ENCODE assay signal across 7 cellular contexts in genomic region chr2:10198482-10198881, GRCh38.
A peak's percentile ranks its signal among the peaks of the same experiment; 100 is the strongest.
DNase-seq lines count a peak whose midpoint lies in the region; ATAC-seq, FAIRE-seq and TF ChIP-seq lines count a peak whose summit lies in the region.
"Not testable (repeated sequence)": the region's sequence is repeated elsewhere in the genome, so short reads cannot be mapped to it uniquely, and the experiment has no call there.

No MANE protein-coding gene starts in this region.

- not testable (repeated sequence) for H3K27me3 ChIP-seq in BLaER1; K562 (ENCODE audit: control insufficient read depth in 2 of 2, insufficient read depth in 2 of 2, low read length in 2 of 2); HepG2 (ENCODE audit: control insufficient read depth in 1 of 2, insufficient read depth in 2 of 2, low read length in 2 of 2)

- CTCF ChIA-PET in HEK293 (lab: Yijun Ruan, JAX), result interaction anchor here (0.7 kb wide), 3 partner anchors 42 to 1609 kb away, joined by 3 to 5 read pairs (median 3); no protein-coding TSS in a partner anchor
- CTCF ChIA-PET in WTC11 (lab: Charles Lee); K562 (lab: Yijun Ruan, JAX; ENCODE audit: low intra/inter-chr PET ratio); HepG2 (lab: Yijun Ruan, JAX; ENCODE audit: low intra/inter-chr PET ratio, low total read pairs): not testable (repeated sequence)

- 0 out of 2 replicates have a peak overlapping the region, but pooled peaks have one; percentile 25 for H3K4me3 ChIP-seq in BLaER1
- H3K4me3 ChIP-seq in HEK293 (ENCODE audit: low read depth, low read length); K562; HepG2 (replicated peaks in 1 of 3; ENCODE audit: insufficient read depth in 1 of 3, low read depth in 2 of 3, low read length in 3 of 3): not testable (repeated sequence)

- in situ Hi-C loops in K562 (cut with MboI); HepG2 (cut with HindIII; ENCODE audit: extremely low pct_ligation_motif_present, low pct_unique_long_range_greater_than_20kb): not testable (repeated sequence)

- not testable (repeated sequence) for FAIRE-seq in K562 (lab: Jason Lieb, UNC); HepG2 (lab: Jason Lieb, UNC)

- H3K27ac Mint-ChIP-seq in WTC11, result not testable (repeated sequence)
- H3K27ac Mint-ChIP-seq in activated naive CD4-positive, alpha-beta T cell treated with anti-CD3 and anti-CD28 coated beads, Interleukin-2, amount 50 U/mL, for 72 hours, result peak overlapping the region; percentile 9 to 17
- peak overlapping the region; percentile 2 for H3K27ac Mint-ChIP-seq in progenitor cell of endocrine pancreas

- H3K9me1 ChIP-seq in K562 (ENCODE audit: control insufficient read depth, insufficient read depth, low read length), result not testable (repeated sequence)

- H3K27ac ChIP-seq in BLaER1; HEK293 (ENCODE audit: extremely low read depth, low read depth, low read length); K562 (ENCODE audit: extremely low read depth, low read depth, low read length); HepG2 (ENCODE audit: extremely low read length, insufficient read depth, low read length): not testable (repeated sequence)

- H3K4me1 ChIP-seq in BLaER1 (peaks cover 32% of the 10 kb centered on the region), HepG2 (ENCODE audit: insufficient read depth, low read length) (peaks cover 20% of the 10 kb centered on the region)
- not testable (repeated sequence) for H3K4me1 ChIP-seq in HEK293 (ENCODE audit: control insufficient read depth, insufficient read depth, low read length); K562 (replicated peaks in 1 of 2; ENCODE audit: control insufficient read depth in 2 of 2, insufficient read depth in 2 of 2, low read length in 2 of 2)

- H3K9ac ChIP-seq in BLaER1; K562 (ENCODE audit: insufficient read depth in 1 of 2, low read depth in 2 of 2, low read length in 2 of 2); HepG2 (ENCODE audit: insufficient read depth, low read depth, low read length): not testable (repeated sequence)

- BruUV-seq in K562 (replicated peaks; lab: Mats Ljungman, UMichigan); HepG2 (replicated peaks; lab: Mats Ljungman, UMichigan): not testable (repeated sequence)

- not testable (repeated sequence) for H3K27me3 Mint-ChIP-seq in WTC11 (ENCODE audit: low read depth); progenitor cell of endocrine pancreas

- not testable (repeated sequence) for TF ChIP-seq RAD21 in K562 (CRISPR knock-in tag; conservative IDR thresholded peaks at IDR 0.05 in 1 of 2, IDR thresholded peaks at IDR 0.05 in 1 of 2); HepG2 (CRISPR knock-in tag; IDR thresholded peaks at IDR 0.05)

- TF ChIP-seq POLR2A in K562 (conservative IDR thresholded peaks at IDR 0.05); HepG2 (IDR thresholded peaks at IDR 0.05; ENCODE audit: insufficient read depth in 1 of 2, low read depth in 2 of 2, low read length in 2 of 2): not testable (repeated sequence)

- intact Hi-C loops in K562 (cut with micrococcal nuclease); HepG2 (cut with micrococcal nuclease; ENCODE audit: unreplicated experiment): not testable (repeated sequence)

- not testable (repeated sequence) for TF ChIP-seq CTCF in HEK293 (tag by site-specific recombination; IDR thresholded peaks at IDR 0.05); WTC11 (IDR thresholded peaks at IDR 0.05); K562 (IDR thresholded peaks at IDR 0.05 in 2 of 3, conservative IDR thresholded peaks at IDR 0.05 in 1 of 3; ENCODE audit: insufficient read depth in 2 of 3, low read depth in 1 of 3, low read length in 3 of 3); HepG2 (CRISPR knock-in tag; IDR thresholded peaks at IDR 0.05); progenitor cell of endocrine pancreas (IDR thresholded peaks at IDR 0.05; ENCODE audit: unreplicated experiment)

- TF ChIP-seq EP300 in K562 (IDR thresholded peaks at IDR 0.05; ENCODE audit: low read length); HepG2 (IDR thresholded peaks at IDR 0.05; ENCODE audit: low read depth in 2 of 2, low read length in 2 of 2); HepG2 (CRISPR knock-in tag; IDR thresholded peaks at IDR 0.05; ENCODE audit: borderline replicate concordance): not testable (repeated sequence)

- not testable (repeated sequence) for H3K4me2 ChIP-seq in BLaER1; K562 (ENCODE audit: insufficient read depth, low read length); HepG2 (ENCODE audit: low read depth, low read length)

- not testable (repeated sequence) for H3K79me2 ChIP-seq in K562 (ENCODE audit: control insufficient read depth, insufficient read depth, low read length); HepG2 (ENCODE audit: insufficient read depth, low read length)

- H3K9me3 ChIP-seq in BLaER1, result peaks cover 27% of the 10 kb centered on the region
- not testable (repeated sequence) for H3K9me3 ChIP-seq in HEK293 (ENCODE audit: control insufficient read depth, insufficient read depth, low read depth, low read length); K562 (replicated peaks; ENCODE audit: control insufficient read depth, insufficient read depth, low read depth, low read length); HepG2 (ENCODE audit: low read length)

- not testable (repeated sequence) for H2AFZ ChIP-seq in K562 (ENCODE audit: low read depth, low read length); HepG2 (ENCODE audit: low read length)

- not testable (repeated sequence) for H3K4me1 Mint-ChIP-seq in WTC11; progenitor cell of endocrine pancreas (ENCODE audit: low read depth)

- not testable (repeated sequence) for H4K20me1 ChIP-seq in BLaER1; K562 (replicated peaks; ENCODE audit: control insufficient read depth, insufficient read depth, low read length); HepG2 (ENCODE audit: insufficient read depth, low read length)

- POLR2A ChIA-PET in HEK293 (lab: Yijun Ruan, JAX); WTC11 (lab: Charles Lee); K562 (lab: Yijun Ruan, JAX); HepG2 (lab: Yijun Ruan, JAX): not testable (repeated sequence)

- DNase-seq in WTC11 (ENCODE audit: low spot score); activated naive CD4-positive, alpha-beta T cell treated with anti-CD3 and anti-CD28 coated beads, Interleukin-2, amount 50 U/mL, for 72 hours (ENCODE audit: low spot score in 2 of 2); K562 (ENCODE audit: extremely low read depth in 1 of 4, low spot score in 3 of 4); HepG2 (ENCODE audit: low spot score); progenitor cell of endocrine pancreas (ENCODE audit: low spot score, unreplicated experiment): not testable (repeated sequence)

- peaks cover 15% of the 10 kb centered on the region for H3K9me3 Mint-ChIP-seq in WTC11
- H3K9me3 Mint-ChIP-seq in activated naive CD4-positive, alpha-beta T cell treated with anti-CD3 and anti-CD28 coated beads, Interleukin-2, amount 50 U/mL, for 72 hours; progenitor cell of endocrine pancreas (ENCODE audit: low read depth): not testable (repeated sequence)

- WGBS in K562 (ENCODE audit: insufficient coverage, low coverage, missing lambda C conversion rate), result 72% methylated on average over 6 of the region's 6 CpGs
- 95% methylated on average over 6 of the region's 6 CpGs for WGBS in HepG2 (ENCODE audit: low lambda C conversion rate)

- H3K36me3 ChIP-seq in BLaER1, result peaks cover 69% of the 10 kb centered on the region
- H3K36me3 ChIP-seq in HEK293 (ENCODE audit: control insufficient read depth in 2 of 2, insufficient read depth in 1 of 2, low read length in 2 of 2); K562 (ENCODE audit: control insufficient read depth, insufficient read depth, low read length); HepG2 (replicated peaks in 1 of 2; ENCODE audit: control insufficient read depth in 1 of 2, insufficient read depth in 2 of 2, low read length in 2 of 2): not testable (repeated sequence)

- ATAC-seq in WTC11; activated naive CD4-positive, alpha-beta T cell treated with anti-CD3 and anti-CD28 coated beads, Interleukin-2, amount 50 U/mL, for 72 hours; K562; HepG2: not testable (repeated sequence)

- peaks cover 30% of the 10 kb centered on the region for H3K36me3 Mint-ChIP-seq in WTC11
- H3K36me3 Mint-ChIP-seq in activated naive CD4-positive, alpha-beta T cell treated with anti-CD3 and anti-CD28 coated beads, Interleukin-2, amount 50 U/mL, for 72 hours, result peaks cover 0 to 11% of the 10 kb centered on the region in 2 donors
- H3K36me3 Mint-ChIP-seq in progenitor cell of endocrine pancreas (ENCODE audit: insufficient read depth), result not testable (repeated sequence)

- not testable (repeated sequence) for H3K4me3 Mint-ChIP-seq in WTC11; progenitor cell of endocrine pancreas (ENCODE audit: low read depth)

TF ChIP-seq in HEK293, 187 proteins besides CTCF, POLR2A, EP300 and RAD21 (continues in another document):
- TF ChIP-seq SETDB1 (IDR thresholded peaks at IDR 0.05; ENCODE audit: insufficient read length, low read length), result peak; percentile 60

TF ChIP-seq in WTC11, 78 proteins besides CTCF, POLR2A, EP300 and RAD21:
- TF ChIP-seq GTF2I (CRISPR knock-in tag; conservative IDR thresholded peaks at IDR 0.05), result 0 out of 2 replicates have a peak, but pooled peaks have one; percentile 8

TF ChIP-seq in K562, 482 proteins besides CTCF, POLR2A, EP300 and RAD21 (continues in another document):
- peak; percentile 62; the same call in 1 of the 2 replicates for TF ChIP-seq TRIM28 (IDR thresholded peaks at IDR 0.05)
- TF ChIP-seq KDM1A (IDR thresholded peaks at IDR 0.05), result 0 out of 4 replicates have a peak, but pooled peaks of 1 of the 2 experiments have one; percentile 11

TF ChIP-seq in HepG2, 621 proteins besides CTCF, POLR2A, EP300 and RAD21 (continues in another document):
- TF ChIP-seq ZNF850 (CRISPR knock-in tag; conservative IDR thresholded peaks at IDR 0.05), result peak; percentile 98
